Comparison of ENCODE assay signal across 22 cellular contexts in genomic region chr3:131933665-131934064, GRCh38.
DNase-seq lines count a peak whose midpoint lies in the region; ATAC-seq and TF ChIP-seq lines count a peak whose summit lies in the region.
"Had no signal": no experiment of that assay in that cellular context is flagged by ENCODE, and none has a peak within 500 bp of the region (broad histone marks: within the 10 kb centered on the region; RNA-seq: fewer than 3 reads in every experiment).

No MANE protein-coding gene starts in this region.

- no peaks in the 10 kb centered on the region; the same call in 1 of the 2 replicates for H3K27me3 ChIP-seq in MM.1S (replicated peaks; ENCODE audit: insufficient read depth, low read length)
- H3K27me3 ChIP-seq: BE2C; BLaER1 treated with 17β-estradiol and CSF1 and Interleukin-3, amounts not matched to agents 10 nM and 100 nM had no signal

- in situ Hi-C loops in astrocyte of the spinal cord (cut with HindIII; ENCODE audit: low sequenced_read_pairs), result no loop called here

- no peak for ATAC-seq in left colon
- ATAC-seq: A549, GM23338, HCT116 had no signal

- peak; percentile 4 for DNase-seq in GM12865 (ENCODE audit: low read depth)
- peak; percentile 53 for DNase-seq in MM.1S
- peak; percentile 4 for DNase-seq in astrocyte of the spinal cord (ENCODE audit: low read depth, low spot score)
- DNase-seq in fibroblast of the conjunctiva (ENCODE audit: low read depth), result peak; percentile 6
- no peak for DNase-seq in activated naive CD4-positive, alpha-beta T cell treated with anti-CD3 and anti-CD28 coated beads, Interleukin-2, amount 50 U/mL, for 16 hours
- no peak for DNase-seq in GM10266 (ENCODE audit: extremely low spot score)
- DNase-seq in left colon, result no peak
- DNase-seq: 8988T; ACHN; AML-193; BE2C; CD4-positive, alpha-beta T cell; CD8-positive, alpha-beta memory T cell; DMS53; DMS79 treated with DMSO at 0.1 percent for 48 hours; GF-D8; H9; HFFc6 had no signal

- no peak overlapping the region for H3K9ac ChIP-seq in MM.1S (ENCODE audit: low read length)
- H3K9ac ChIP-seq: BLaER1 treated with 17β-estradiol and CSF1 and Interleukin-3, amounts not matched to agents 10 nM and 100 nM had no signal

- intact Hi-C loops in left colon (cut with DNase I, micrococcal nuclease), result no loop called here

- no peaks in the 10 kb centered on the region for H3F3A ChIP-seq in MM.1S (ENCODE audit: insufficient read depth, low read length)

- no peaks in the 10 kb centered on the region for H3K36me3 ChIP-seq in MM.1S (replicated peaks; ENCODE audit: insufficient read depth, low read length)
- H3K36me3 ChIP-seq: BE2C; BLaER1 treated with 17β-estradiol and CSF1 and Interleukin-3, amounts not matched to agents 10 nM and 100 nM had no signal

- no peaks in the 10 kb centered on the region for H3K9me3 ChIP-seq in MM.1S (replicated peaks; ENCODE audit: insufficient read depth, low read length)
- H3K9me3 ChIP-seq: A549, BE2C had no signal

- TF ChIP-seq CTCF in GM12865 (IDR thresholded peaks at IDR 0.05; ENCODE audit: insufficient read depth, low read depth, low read length, missing control alignments) (no peak), MM.1S (IDR thresholded peaks at IDR 0.05; ENCODE audit: low read length) (no peak), astrocyte of the spinal cord (IDR thresholded peaks at IDR 0.05; ENCODE audit: low read depth, low read length) (no peak), GM10266 (IDR thresholded peaks at IDR 0.05; ENCODE audit: control insufficient read depth, insufficient read depth, low read depth, missing control alignments) (no peak)

- no peak overlapping the region for H2AFZ ChIP-seq in MM.1S (ENCODE audit: low read length)
- H2AFZ ChIP-seq: GM23338 had no signal

- no peaks in the 10 kb centered on the region for H3K9me2 ChIP-seq in MM.1S (replicated peaks; ENCODE audit: insufficient read depth, low read length)

- H3K4me2 ChIP-seq in MM.1S (ENCODE audit: low read depth, low read length), result peak overlapping the region; percentile 0; the same call in 1 of the 2 replicates
- H3K4me2 ChIP-seq: A549; BLaER1 treated with 17β-estradiol and CSF1 and Interleukin-3, amounts not matched to agents 10 nM and 100 nM; GM23338 had no signal

- H3K4me1 ChIP-seq in MM.1S (ENCODE audit: low read length), result no peaks in the 10 kb centered on the region
- H3K4me1 ChIP-seq: A549; BE2C; BLaER1 treated with 17β-estradiol and CSF1 and Interleukin-3, amounts not matched to agents 10 nM and 100 nM had no signal

- no peaks in the 10 kb centered on the region for H3K79me2 ChIP-seq in MM.1S (ENCODE audit: low read length)

- H3K27ac ChIP-seq in MM.1S (ENCODE audit: low read length), result no peak overlapping the region
- H3K27ac ChIP-seq: A549; BLaER1 treated with 17β-estradiol and CSF1 and Interleukin-3, amounts not matched to agents 10 nM and 100 nM had no signal

- H3K4me3 ChIP-seq in GM12865 (ENCODE audit: low read depth, low read length), result no peak overlapping the region
- H3K4me3 ChIP-seq in MM.1S (ENCODE audit: low read length), result no peak overlapping the region
- H3K4me3 ChIP-seq in astrocyte of the spinal cord (ENCODE audit: low read depth, low read length), result no peak overlapping the region
- H3K4me3 ChIP-seq: A549; BLaER1 treated with 17β-estradiol and CSF1 and Interleukin-3, amounts not matched to agents 10 nM and 100 nM; GM23338 had no signal

- no peaks in the 10 kb centered on the region for H4K20me1 ChIP-seq in MM.1S (ENCODE audit: insufficient read depth, low read length)
- H4K20me1 ChIP-seq: BLaER1 treated with 17β-estradiol and CSF1 and Interleukin-3, amounts not matched to agents 10 nM and 100 nM had no signal

Comparison
In these comparisons a context has a peak if more than half of its experiments do, and no peak if none do; other contexts are left out.
1. DNase-seq: peak in GM12865 (single experiment), MM.1S (single experiment), astrocyte of the spinal cord (single experiment) and fibroblast of the conjunctiva (single experiment); none in activated naive CD4-positive, alpha-beta T cell treated with anti-CD3 and anti-CD28 coated beads, Interleukin-2, amount 50 U/mL, for 16 hours (single experiment), GM10266 (single experiment) and left colon (0 of 2).